12 cellular contexts compared by ENCODE assay signal in the genomic region with DNA sequence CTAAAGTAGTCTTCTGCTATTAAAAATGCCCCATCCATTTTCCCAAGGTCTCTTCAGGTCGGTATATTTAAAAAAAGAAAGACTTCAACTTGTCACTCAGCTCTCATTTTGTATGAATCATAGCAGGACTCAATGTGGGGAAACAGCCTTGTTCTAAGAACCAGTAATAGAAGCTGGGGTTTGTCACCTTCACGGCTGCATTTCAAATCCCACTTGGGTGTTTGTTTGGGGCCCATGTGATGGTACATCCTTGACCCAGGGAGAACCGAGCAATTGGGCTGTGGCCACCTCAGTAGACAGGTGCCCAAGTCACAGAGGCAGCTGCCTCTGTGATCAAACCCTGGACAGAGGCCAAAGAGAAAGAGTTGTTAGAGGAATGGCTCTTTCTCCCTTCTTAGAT.
A peak's percentile ranks its signal among the peaks of the same experiment; 100 is the strongest.
DNase-seq lines count a peak whose midpoint lies in the region; ATAC-seq, FAIRE-seq and TF ChIP-seq lines count a peak whose summit lies in the region.
"Had no signal": no experiment of that assay in that cellular context is flagged by ENCODE, and none has a peak within 500 bp of the region (broad histone marks: within the 10 kb centered on the region; RNA-seq: fewer than 3 reads in every experiment).

No MANE protein-coding gene starts in this region.

- peak overlapping the region in 2 of 5 donors; percentile 18 to 23 for H3K4me3 Mint-ChIP-seq in immature natural killer cell
- H3K4me3 Mint-ChIP-seq in endodermal cell: no peak overlapping the region
- H3K4me3 Mint-ChIP-seq: CD8-positive, alpha-beta T cell had no signal

- no peak for TF ChIP-seq CTCF in GM13976 (IDR thresholded peaks at IDR 0.05; ENCODE audit: borderline replicate concordance, control extremely low read depth, extremely low read depth, insufficient read depth, missing control alignments)
- no peak for TF ChIP-seq CTCF in endodermal cell (conservative IDR thresholded peaks at IDR 0.05)
- no peak for TF ChIP-seq CTCF in pancreas (IDR thresholded peaks at IDR 0.05)

- no peaks in the 10 kb centered on the region for H3K4me1 ChIP-seq in endodermal cell (ENCODE audit: control insufficient read depth, insufficient read depth, low read length)
- H3K4me1 ChIP-seq in pancreas: no peaks in the 10 kb centered on the region

- DNase-seq in GM13976 (ENCODE audit: low spot score) (peak; percentile 43), immature natural killer cell (peak in 2 of 3 donors; percentile 15 to 23), endodermal cell (no peak), NCI-H2227 (lab: John Stamatoyannopoulos, UW; ENCODE audit: unreplicated experiment) (no peak), A172 (ENCODE audit: low spot score) (no peak), pancreas (no peak)
- DNase-seq: activated naive CD4-positive, alpha-beta T cell; CD8-positive, alpha-beta T cell; dorsolateral prefrontal cortex; glutamatergic neuron had no signal

- H3K36me3 Mint-ChIP-seq in immature natural killer cell (peaks cover 0 to 4% (median 0%) of the 10 kb centered on the region in 3 donors), endodermal cell (ENCODE audit: low read depth) (no peaks in the 10 kb centered on the region)
- H3K36me3 Mint-ChIP-seq: CD8-positive, alpha-beta T cell had no signal

- peaks cover 0 to 4% (median 0%) of the 10 kb centered on the region in 3 donors for H3K27me3 Mint-ChIP-seq in immature natural killer cell (ENCODE audit: low read depth in 3 of 3)
- no peaks in the 10 kb centered on the region for H3K27me3 Mint-ChIP-seq in endodermal cell (ENCODE audit: insufficient read depth)

- in situ Hi-C loops in GM13976 (cut with MboI; ENCODE audit: low sequenced_read_pairs, unreplicated experiment): loop anchor here (25.0 kb wide), 1 partner anchor 689 kb away; no protein-coding TSS in a partner anchor

- H3K4me3 ChIP-seq in endodermal cell (ENCODE audit: low read length) (no peak overlapping the region), pancreas (no peak overlapping the region)
- H3K4me3 ChIP-seq: dorsolateral prefrontal cortex had no signal

- H3K36me3 ChIP-seq in endodermal cell (ENCODE audit: control insufficient read depth, insufficient read depth, low read length) (no peaks in the 10 kb centered on the region), pancreas (no peaks in the 10 kb centered on the region)

- WGBS in endodermal cell (ENCODE audit: insufficient coverage in 1 of 2, insufficient read length in 1 of 2), 2 experiments: 85 to 92% methylated on average over 2 to 3 of the region's 3 CpGs
- 26 to 28% methylated on average over 3 of the region's 3 CpGs for WGBS in pancreas, 2 donors

- intact Hi-C loops in pancreas (cut with DNase I): loop anchor here in 2 of 3 donors (10.0 kb wide), 2 partner anchors 337 to 347 kb away; no protein-coding TSS in a partner anchor

- no peak overlapping the region for H3K9ac ChIP-seq in endodermal cell (ENCODE audit: extremely low read depth, low read length, poor library complexity, severe bottlenecking)

- H3K9me3 ChIP-seq in endodermal cell (ENCODE audit: control insufficient read depth, low read length) (no peaks in the 10 kb centered on the region), pancreas (no peaks in the 10 kb centered on the region)

- H3K27me3 ChIP-seq in endodermal cell (ENCODE audit: control insufficient read depth, insufficient read depth, low read length, poor library complexity, severe bottlenecking) (no peaks in the 10 kb centered on the region), pancreas (no peaks in the 10 kb centered on the region)
- H3K27me3 ChIP-seq: dorsolateral prefrontal cortex had no signal

- ATAC-seq in GM19463 (IDR thresholded peaks at IDR 0.05; ENCODE audit: unreplicated experiment): peak; percentile 85
- peak; percentile 41 for ATAC-seq in HG03460 (IDR thresholded peaks at IDR 0.05; ENCODE audit: unreplicated experiment)
- ATAC-seq in pancreas: no peak
- ATAC-seq: CD8-positive, alpha-beta T cell had no signal

- no peak overlapping the region for H3K27ac ChIP-seq in endodermal cell (ENCODE audit: low read depth, low read length)
- H3K27ac ChIP-seq in pancreas: no peak overlapping the region

- H3K4me1 Mint-ChIP-seq in immature natural killer cell (peaks cover 14 to 46% of the 10 kb centered on the region in 2 donors), endodermal cell (no peaks in the 10 kb centered on the region)

- H3K27ac Mint-ChIP-seq in immature natural killer cell (peak overlapping the region in 5 of 6 donors; percentile 74 to 88 (median 78)), endodermal cell (no peak overlapping the region)
- H3K27ac Mint-ChIP-seq: CD8-positive, alpha-beta T cell had no signal

- no peak for FAIRE-seq in pancreas (lab: Jason Lieb, UNC)

- peaks cover 0 to 2% (median 0%) of the 10 kb centered on the region in 6 donors for H3K9me3 Mint-ChIP-seq in immature natural killer cell
- peaks cover 4% of the 10 kb centered on the region for H3K9me3 Mint-ChIP-seq in endodermal cell
- H3K9me3 Mint-ChIP-seq: CD8-positive, alpha-beta T cell had no signal

Comparison
In these comparisons a context has a peak if more than half of its experiments do, and no peak if none do; other contexts are left out.
1. DNase-seq: peak in GM13976 (single experiment) and immature natural killer cell (2 of 3); none in endodermal cell (single experiment), NCI-H2227 (single experiment), A172 (single experiment) and pancreas (0 of 6).
2. ATAC-seq: peak in GM19463 (single experiment) and HG03460 (single experiment); none in pancreas (0 of 4).